Comparison of ENCODE assay signal across 1 cellular context in genomic region chr2:11701206-11701605, GRCh38.
TF ChIP-seq lines count a peak whose summit lies in the region.

No MANE protein-coding gene starts in this region.

TF ChIP-seq in IMR-90, 13 proteins besides CTCF, POLR2A, EP300 and RAD21:
- TF ChIP-seq NFE2L2 (IDR thresholded peaks at IDR 0.05; ENCODE audit: low read depth, low read length) (no peak), RCOR1 (IDR thresholded peaks at IDR 0.05; ENCODE audit: insufficient replicate concordance, low read length) (no peak), MXI1 (IDR thresholded peaks at IDR 0.05; ENCODE audit: borderline replicate concordance, low read depth, low read length) (no peak), SMC3 (IDR thresholded peaks at IDR 0.05; ENCODE audit: low read depth, low read length) (no peak), CHD1 (IDR thresholded peaks at IDR 0.05; ENCODE audit: low read depth, low read length) (no peak), CEBPB (IDR thresholded peaks at IDR 0.05; ENCODE audit: low read depth, low read length) (no peak), MAFK (IDR thresholded peaks at IDR 0.05; ENCODE audit: low read depth, low read length) (no peak), ELK1 (IDR thresholded peaks at IDR 0.05; ENCODE audit: borderline replicate concordance, low read depth, low read length) (no peak), BHLHE40 (IDR thresholded peaks at IDR 0.05; ENCODE audit: low read depth, low read length) (no peak), FOS (IDR thresholded peaks at IDR 0.05; ENCODE audit: low read depth, low read length) (no peak), RFX5 (IDR thresholded peaks at IDR 0.05; ENCODE audit: low read depth, low read length) (no peak), MAZ (IDR thresholded peaks at IDR 0.05; ENCODE audit: borderline replicate concordance, low read depth, low read length) (no peak), USF2 (IDR thresholded peaks at IDR 0.05; ENCODE audit: low read depth, low read length) (no peak)
